13 cellular contexts compared by ENCODE assay signal in the genomic region with DNA sequence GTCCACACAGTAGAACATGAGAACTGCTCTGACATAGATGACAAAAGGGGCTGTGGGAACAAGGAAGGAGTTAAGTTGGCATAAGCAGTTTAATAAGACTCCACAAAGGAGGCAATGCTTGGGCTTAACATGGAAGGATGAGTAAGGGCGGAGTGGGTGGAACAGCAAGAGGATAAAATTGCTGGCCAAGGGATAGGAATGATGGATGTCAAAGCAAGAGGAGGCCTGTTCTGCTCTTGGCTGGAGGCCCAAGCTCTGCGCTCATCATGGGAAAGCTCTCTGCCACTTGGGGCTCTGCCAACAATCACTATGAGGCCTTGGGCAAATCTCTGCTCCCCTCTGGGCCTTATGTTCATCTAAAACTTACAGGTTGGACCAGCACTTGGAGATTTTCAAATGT.
A peak's percentile ranks its signal among the peaks of the same experiment; 100 is the strongest.
DNase-seq lines count a peak whose midpoint lies in the region; FAIRE-seq and TF ChIP-seq lines count a peak whose summit lies in the region.
"Had no signal": no experiment of that assay in that cellular context is flagged by ENCODE, and none has a peak within 500 bp of the region (broad histone marks: within the 10 kb centered on the region; RNA-seq: fewer than 3 reads in every experiment).

No MANE protein-coding gene starts in this region.

- DNase-seq in Daoy (ENCODE audit: low read depth) (peak; percentile 86), NCI-H1694 (lab: John Stamatoyannopoulos, UW) (peak; percentile 97), amniotic epithelial cell (ENCODE audit: low read depth) (peak; percentile 96), keratinocyte (ENCODE audit: low read depth, low spot score) (peak; percentile 94), GF-D8 (lab: John Stamatoyannopoulos, UW) (no peak), RPMI8226 (no peak), UCSD-AML1 (lab: John Stamatoyannopoulos, UW; ENCODE audit: unreplicated experiment) (no peak)
- no peak for DNase-seq in activated naive CD4-positive, alpha-beta T cell (lab: John Stamatoyannopoulos, UW)
- DNase-seq: CD8-positive, alpha-beta memory T cell; islet precursor cell; occipital lobe; SIG-M5; tibial artery had no signal

- no peak overlapping the region for H3K9ac ChIP-seq in keratinocyte (ENCODE audit: control insufficient read depth, extremely low read depth, insufficient read depth, low read length)

- H3K4me3 ChIP-seq in keratinocyte (ENCODE audit: control insufficient read depth in 2 of 3, extremely low read depth in 1 of 3, insufficient read depth in 2 of 3, low read depth in 1 of 3, low read length in 3 of 3): no peak overlapping the region
- H3K4me3 ChIP-seq: tibial artery had no signal

- H2AFZ ChIP-seq in keratinocyte (ENCODE audit: control insufficient read depth, low read length): no peak overlapping the region

- peak overlapping the region; percentile 34 for H3K4me2 ChIP-seq in keratinocyte (ENCODE audit: control insufficient read depth, extremely low read depth, insufficient read depth, low read depth, low read length)

- no peaks in the 10 kb centered on the region for H3K9me1 ChIP-seq in keratinocyte (ENCODE audit: control insufficient read depth, extremely low read depth, insufficient read depth, low read length)

- no peaks in the 10 kb centered on the region for H3K36me3 ChIP-seq in keratinocyte (ENCODE audit: control insufficient read depth in 2 of 2, extremely low read depth in 1 of 2, insufficient read depth in 2 of 2, low read length in 2 of 2)
- H3K36me3 ChIP-seq: tibial artery had no signal

- dilution Hi-C loops in keratinocyte (cut with MboI; ENCODE audit: extremely low pct_ligation_motif_present, low sequenced_read_pairs): no loop called here

- peak; percentile 100 for FAIRE-seq in keratinocyte (lab: Jason Lieb, UNC)

- H3K27ac ChIP-seq in keratinocyte (ENCODE audit: control insufficient read depth, insufficient read depth, low read length): peak overlapping the region; percentile 25
- H3K27ac ChIP-seq: tibial artery had no signal

- no peaks in the 10 kb centered on the region for H4K20me1 ChIP-seq in keratinocyte (ENCODE audit: control insufficient read depth, extremely low read depth, insufficient read depth, low read length)

- H3K4me1 ChIP-seq in keratinocyte (ENCODE audit: control insufficient read depth, extremely low read depth, insufficient read depth, low read length): peaks cover 38% of the 10 kb centered on the region
- H3K4me1 ChIP-seq: tibial artery had no signal

- H3K79me2 ChIP-seq in keratinocyte (ENCODE audit: control insufficient read depth, insufficient read depth, low read length): no peaks in the 10 kb centered on the region

- H3K27me3 ChIP-seq in keratinocyte (ENCODE audit: control insufficient read depth, extremely low read depth, insufficient read depth, low read length): no peaks in the 10 kb centered on the region
- H3K27me3 ChIP-seq: tibial artery had no signal

- H3K9me3 ChIP-seq in keratinocyte (ENCODE audit: control insufficient read depth, low read depth, low read length): no peaks in the 10 kb centered on the region
- H3K9me3 ChIP-seq: tibial artery had no signal

- no peak for TF ChIP-seq CTCF in keratinocyte (optimal IDR thresholded peaks at IDR 0.05 in 1 of 3, IDR thresholded peaks at IDR 0.05 in 1 of 3, conservative IDR thresholded peaks at IDR 0.05 in 1 of 3; ENCODE audit: extremely low read depth in 1 of 3, insufficient read depth in 2 of 3, low read length in 3 of 3)

Comparison
In these comparisons a context has a peak if more than half of its experiments do, and no peak if none do; other contexts are left out.
1. DNase-seq: peak in Daoy (single experiment), NCI-H1694 (single experiment), amniotic epithelial cell (single experiment) and keratinocyte (single experiment); none in GF-D8 (single experiment), RPMI8226 (single experiment), activated naive CD4-positive, alpha-beta T cell (0 of 4) and UCSD-AML1 (single experiment).